ENCODE assay signal across 26 cellular contexts in the genomic region with DNA sequence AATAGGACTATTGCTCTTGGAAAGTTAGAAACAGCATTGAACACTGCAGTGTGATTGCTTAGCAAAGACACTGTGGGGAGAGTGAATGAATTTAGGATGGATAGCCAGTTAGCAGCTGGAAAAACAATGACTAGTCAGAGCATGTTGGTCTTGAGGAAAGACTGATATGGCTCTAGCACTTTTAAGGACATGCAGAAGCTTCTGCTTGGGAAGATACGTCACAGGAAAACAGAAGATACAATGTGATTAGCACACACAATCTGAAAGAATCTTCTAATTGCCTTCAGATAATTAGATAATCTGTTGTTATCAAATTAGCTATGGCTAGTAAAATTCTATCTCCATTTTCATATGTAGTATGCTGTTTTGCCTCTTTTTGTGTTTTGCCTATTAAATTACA.
"Had no signal": no experiment of that assay in that cellular context is flagged by ENCODE, and none has a peak within 500 bp of the region (broad histone marks: within the 10 kb centered on the region; RNA-seq: fewer than 3 reads in every experiment).

No MANE protein-coding gene starts in this region.

- H3K27ac ChIP-seq: dorsolateral prefrontal cortex, epithelial cell of prostate, gastrocnemius medialis, psoas muscle, sigmoid colon, skin epidermis, spleen, testis, tibial artery had no signal

- DNase-seq: cortex of kidney; dorsolateral prefrontal cortex; effector CD4-positive, alpha-beta T cell; foreskin fibroblast; gastrocnemius medialis; head of caudate nucleus; mesenchymal stem cell; naive thymus-derived CD4-positive, alpha-beta T cell; nucleus accumbens; posterior cingulate gyrus; psoas muscle; right cardiac atrium; sigmoid colon; spleen; stimulated activated CD4-positive, alpha-beta T cell treated with anti-CD3 and anti-CD28 coated beads, Interleukin-4, amount 100 ng/mL, for 4 hours; stimulated activated naive CD8-positive, alpha-beta T cell treated with anti-CD3 and anti-CD28 coated beads, Interleukin-15, Interleukin-2, amounts not matched to agents 100 U/mL and 50 U/mL, for 24 hours; substantia nigra; testis; tibial artery had no signal

- H3K27me3 ChIP-seq: gastrocnemius medialis, sigmoid colon, spleen, testis, tibial artery had no signal

- H3K36me3 ChIP-seq: gastrocnemius medialis, sigmoid colon, spleen, tibial artery had no signal

- FAIRE-seq: keratinocyte had no signal

- H3K9me3 ChIP-seq: gastrocnemius medialis, psoas muscle, testis, tibial artery had no signal

- H3K4me3 ChIP-seq: dorsolateral prefrontal cortex, gastrocnemius medialis, lung, psoas muscle, sigmoid colon, skin epidermis, spleen, testis, tibial artery had no signal

- H3K4me1 ChIP-seq: gastrocnemius medialis, psoas muscle, sigmoid colon, spleen, testis, tibial artery had no signal

- ATAC-seq: esophagus mucosa; gastrocnemius medialis; left lobe of liver; naive thymus-derived CD4-positive, alpha-beta T cell; psoas muscle; right cardiac atrium; stimulated activated memory B cell treated with anti-CD40 and anti-IgM and Interleukin-4, amounts not matched to agents 10 μg/mL and 1 μg/mL and 100 μg/mL, for 72 hours; stimulated activated naive CD8-positive, alpha-beta T cell treated with anti-CD3 and anti-CD28 coated beads, Interleukin-15, Interleukin-2, amounts not matched to agents 100 U/mL and 50 U/mL, for 24 hours had no signal
